ENCODE assay signal across 8 cellular contexts in the genomic region with DNA sequence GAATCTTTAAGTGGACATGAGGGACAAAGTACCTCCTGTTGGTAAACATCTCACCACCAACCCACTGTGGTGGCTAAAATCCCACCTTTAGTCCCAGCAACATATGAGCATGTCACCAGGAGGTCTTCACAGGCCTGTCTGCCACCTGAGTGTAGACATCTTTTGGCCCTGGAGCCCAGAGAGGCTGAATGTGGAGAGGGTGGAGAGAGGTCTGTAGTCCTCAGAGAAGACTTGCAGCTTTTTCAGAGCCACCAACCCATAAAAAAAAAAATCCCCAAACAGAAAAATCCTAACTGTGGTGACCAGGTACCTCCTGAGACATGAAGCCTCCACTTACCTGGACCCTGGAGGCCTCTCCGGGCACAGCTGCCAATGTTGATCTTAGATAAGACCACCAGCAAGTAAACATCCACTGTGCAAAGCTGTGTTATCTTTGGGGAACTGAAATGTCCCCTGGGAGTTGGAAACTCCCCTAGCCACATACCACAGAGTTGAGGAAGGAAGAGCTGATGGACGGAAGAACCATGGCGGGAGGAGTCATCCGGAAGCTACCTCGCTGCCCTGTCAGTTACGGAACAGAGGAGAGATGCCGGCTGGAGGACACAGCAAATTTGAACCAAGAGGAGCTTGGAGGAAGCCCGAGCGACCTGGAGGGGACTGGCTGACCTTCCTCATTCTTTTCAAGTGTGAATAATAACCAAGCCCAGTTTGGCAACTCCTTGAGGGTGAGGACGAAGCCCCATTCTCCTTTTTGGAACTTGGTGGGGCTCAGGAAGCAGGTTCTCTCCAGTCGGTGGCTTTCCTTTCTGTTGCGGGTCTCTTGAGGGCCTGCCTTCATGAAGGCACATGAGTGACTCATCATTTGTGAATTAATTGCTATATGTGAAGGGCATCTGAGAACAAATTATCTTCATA.
DNase-seq lines count a peak whose midpoint lies in the region; ATAC-seq, FAIRE-seq and TF ChIP-seq lines count a peak whose summit lies in the region.

A gene with protein sequence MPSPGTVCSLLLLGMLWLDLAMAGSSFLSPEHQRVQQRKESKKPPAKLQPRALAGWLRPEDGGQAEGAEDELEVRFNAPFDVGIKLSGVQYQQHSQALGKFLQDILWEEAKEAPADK (minus strand): TSS at position 443 of the 915 bp plus-strand sequence. CDS start 2,767 bp downstream, outside the sequence.

- no peaks in the 10 kb centered on the region for H3K9me3 ChIP-seq in WERI-Rb-1 (ENCODE audit: severe bottlenecking)

- no peaks in the 10 kb centered on the region for H3K27me3 ChIP-seq in WERI-Rb-1 (ENCODE audit: insufficient read depth, low read depth, severe bottlenecking)

- ATAC-seq in GM21825 (IDR thresholded peaks at IDR 0.05; ENCODE audit: unreplicated experiment): peak; percentile 82

- no peak for TF ChIP-seq CTCF in WERI-Rb-1 (IDR thresholded peaks at IDR 0.05; ENCODE audit: low read depth, low read length)

- H3K4me3 ChIP-seq in WERI-Rb-1 (ENCODE audit: low read depth, low read length): no peak within 1 kb of the TSS

- peak; percentile 82 for FAIRE-seq in GM18507 (lab: Jason Lieb, UNC)

- no peak within 1 kb of the TSS for H3K27ac ChIP-seq in WERI-Rb-1

- peak; percentile 49 for DNase-seq in GM18507 (ENCODE audit: extremely low spot score, insufficient read length, low read depth)
- peak; percentile 92 for DNase-seq in NOMO-1 treated with DMSO at 0.1 percent for 48 hours (lab: John Stamatoyannopoulos, UW; ENCODE audit: unreplicated experiment)
- peak; percentile 33 for DNase-seq in medulla oblongata (ENCODE audit: extremely low spot score)
- DNase-seq in WERI-Rb-1: no peak
- no peak for DNase-seq in NCI-H2029 (lab: John Stamatoyannopoulos, UW)
- DNase-seq in HK-2 (ENCODE audit: unreplicated experiment): no peak
- DNase-seq in islet precursor cell: no peak

- peaks cover 13% of the 10 kb centered on the region for H3K36me3 ChIP-seq in WERI-Rb-1

Comparison
In these comparisons a context has a peak if more than half of its experiments do, and no peak if none do; other contexts are left out.
1. DNase-seq: peak in GM18507 (single experiment), NOMO-1 treated with DMSO at 0.1 percent for 48 hours (single experiment) and medulla oblongata (single experiment); none in WERI-Rb-1 (single experiment), NCI-H2029 (single experiment), HK-2 (single experiment) and islet precursor cell (single experiment).